10 cellular contexts compared by ENCODE assay signal in genomic region chr7:55020481-55020871, GRCh38. TPM values are rescaled to one million over a fixed set of nuclear protein-coding genes. Genes with fewer than 3 reads are reported as not detected.
A peak's percentile ranks its signal among the peaks of the same experiment; 100 is the strongest.
DNase-seq lines count a peak whose midpoint lies in the region; ATAC-seq and TF ChIP-seq lines count a peak whose summit lies in the region.
"Had no signal": no experiment of that assay in that cellular context is flagged by ENCODE, and none has a peak within 500 bp of the region (broad histone marks: within the 10 kb centered on the region; RNA-seq: fewer than 3 reads in every experiment).

No MANE protein-coding gene starts in this region.

- H3K27ac Mint-ChIP-seq in activated T-cell treated with anti-CD3 and anti-CD28 coated beads, Interleukin-2, amount 50 U/mL, for 24 hours, result no peak overlapping the region
- H3K27ac Mint-ChIP-seq: activated CD8-positive, alpha-beta T cell treated with anti-CD3 and anti-CD28 coated beads, Interleukin-2, amount 10 ng/mL, durations not matched to agents 7 days and 5 days had no signal

- H3K9me3 ChIP-seq in HUES6 (ENCODE audit: control insufficient read depth, insufficient read depth, low read depth, low read length) (no peaks in the 10 kb centered on the region), thoracic aorta (no peaks in the 10 kb centered on the region)

- no peak overlapping the region for H3K9ac ChIP-seq in HUES6 (ENCODE audit: low read length)

- H3K4me3 Mint-ChIP-seq in activated T-cell treated with anti-CD3 and anti-CD28 coated beads, Interleukin-2, amount 50 U/mL, for 24 hours, result no peak overlapping the region
- H3K4me3 Mint-ChIP-seq: activated CD8-positive, alpha-beta T cell treated with anti-CD3 and anti-CD28 coated beads, Interleukin-2, amount 10 ng/mL, durations not matched to agents 7 days and 5 days had no signal

- H3K4me1 Mint-ChIP-seq in activated T-cell treated with anti-CD3 and anti-CD28 coated beads, Interleukin-2, amount 50 U/mL, for 24 hours (ENCODE audit: low read depth), result no peaks in the 10 kb centered on the region

- TF ChIP-seq CTCF in cardiac fibroblast (IDR thresholded peaks at IDR 0.05; ENCODE audit: low read depth, low read length), result no peak
- TF ChIP-seq CTCF in thoracic aorta (IDR thresholded peaks at IDR 0.05), result no peak

- H3K36me3 ChIP-seq in HUES6 (ENCODE audit: control insufficient read depth, insufficient read depth, low read length) (no peaks in the 10 kb centered on the region), thoracic aorta (no peaks in the 10 kb centered on the region)

- peaks cover 75% of the 10 kb centered on the region for H3K27me3 Mint-ChIP-seq in activated T-cell treated with anti-CD3 and anti-CD28 coated beads, Interleukin-2, amount 50 U/mL, for 24 hours

- H3K9me3 Mint-ChIP-seq in activated T-cell treated with anti-CD3 and anti-CD28 coated beads, Interleukin-2, amount 50 U/mL, for 24 hours, result no peaks in the 10 kb centered on the region

- ATAC-seq in left lobe of liver (peak; percentile 31), thoracic aorta (ENCODE audit: insufficient number of reproducible peaks, low FRiP score, low read depth) (no peak), HG03565 (IDR thresholded peaks at IDR 0.05; ENCODE audit: unreplicated experiment) (no peak), HG03025 (IDR thresholded peaks at IDR 0.05; ENCODE audit: low FRiP score, unreplicated experiment) (no peak)
- ATAC-seq: activated CD8-positive, alpha-beta T cell treated with anti-CD3 and anti-CD28 coated beads, Interleukin-2, amount 10 ng/mL, durations not matched to agents 7 days and 5 days had no signal

- no peaks in the 10 kb centered on the region for H3K36me3 Mint-ChIP-seq in activated T-cell treated with anti-CD3 and anti-CD28 coated beads, Interleukin-2, amount 50 U/mL, for 24 hours (ENCODE audit: low read depth)

- peaks cover 75% of the 10 kb centered on the region for H3K27me3 ChIP-seq in HUES6 (ENCODE audit: control insufficient read depth, insufficient read depth, low read length)
- H3K27me3 ChIP-seq in thoracic aorta (replicated peaks; ENCODE audit: insufficient read depth), result no peaks in the 10 kb centered on the region

- DNase-seq in cardiac fibroblast (ENCODE audit: low read depth in 2 of 2) (peak; percentile 57 to 59), left lobe of liver (ENCODE audit: low spot score) (peak; percentile 79), thoracic aorta (ENCODE audit: low spot score) (no peak), OCI-M1 (lab: John Stamatoyannopoulos, UW) (no peak)
- no peak for DNase-seq in activated T-cell treated with anti-CD3 and anti-CD28 coated beads, Interleukin-2, amount 50 U/mL, for 24 hours
- DNase-seq: activated CD8-positive, alpha-beta T cell treated with anti-CD3 and anti-CD28 coated beads, Interleukin-2, amount 10 ng/mL, durations not matched to agents 7 days and 5 days; KG1 had no signal

- peak overlapping the region; percentile 74 for H3K4me3 ChIP-seq in HUES6 (ENCODE audit: low read depth, low read length)
- H3K4me3 ChIP-seq in cardiac fibroblast (replicated peaks in 1 of 2; ENCODE audit: low read depth in 2 of 2, low read length in 2 of 2), result peak overlapping the region; percentile 73 to 80
- H3K4me3 ChIP-seq in thoracic aorta, result peak overlapping the region; percentile 86

- no peak overlapping the region for H3K27ac ChIP-seq in HUES6 (ENCODE audit: low read depth, low read length)
- H3K27ac ChIP-seq in thoracic aorta, result peak overlapping the region; percentile 93 to 95

- H3K4me1 ChIP-seq in HUES6 (ENCODE audit: control insufficient read depth, insufficient read depth, low read length) (peaks cover 5% of the 10 kb centered on the region; the same call in 1 of the 2 replicates), thoracic aorta (ENCODE audit: control insufficient read depth in 1 of 2, low read depth in 2 of 2) (peaks cover 19 to 72% of the 10 kb centered on the region in 2 donors)

RNA-seq across cellular contexts. Expression of gene EGFR, which starts 1.7 kb away (rescaled TPM):
- total RNA-seq in left lobe of liver, result 90.5 TPM
- 10 to 100 TPM; 54.8 to 56.7 TPM for total RNA-seq in thoracic aorta
- total RNA-seq: activated CD8-positive, alpha-beta T cell treated with anti-CD3 and anti-CD28 coated beads, Interleukin-2, amount 10 ng/mL, durations not matched to agents 7 days and 5 days had no signal

Comparison
In these comparisons a context has a peak if more than half of its experiments do, and no peak if none do; other contexts are left out.
1. DNase-seq: peak in cardiac fibroblast (2 of 2) and left lobe of liver (single experiment); none in thoracic aorta (single experiment), activated T-cell treated with anti-CD3 and anti-CD28 coated beads, Interleukin-2, amount 50 U/mL, for 24 hours (single experiment) and OCI-M1 (single experiment).
2. Peak in every context shown above with its lines, with median percentiles within 50 percentile points of each other: H3K4me3 ChIP-seq.